ENCODE assay signal across 12 cellular contexts in genomic region chr15:87609474-87609873, GRCh38.
DNase-seq lines count a peak whose midpoint lies in the region; ATAC-seq, FAIRE-seq and TF ChIP-seq lines count a peak whose summit lies in the region.
"Had no signal": no experiment of that assay in that cellular context is flagged by ENCODE, and none has a peak within 500 bp of the region (broad histone marks: within the 10 kb centered on the region; RNA-seq: fewer than 3 reads in every experiment).

No MANE protein-coding gene starts in this region.

- H3K4me1 ChIP-seq in kidney (ENCODE audit: control insufficient read depth in 1 of 2, insufficient read depth in 1 of 2, low read depth in 1 of 2, low read length in 2 of 2) (no peaks in the 10 kb centered on the region), prostate gland (replicated peaks) (no peaks in the 10 kb centered on the region)

- no peak for FAIRE-seq in bronchial epithelial cell (lab: Jason Lieb, UNC)
- no peak for FAIRE-seq in kidney (lab: Jason Lieb, UNC)

- in situ Hi-C loops in ACHN (cut with HindIII; ENCODE audit: low pct_ligation_motif_present, low pct_unique_long_range_greater_than_20kb, low sequenced_read_pairs) = no loop called here

- TF ChIP-seq POLR2A in prostate gland (IDR thresholded peaks at IDR 0.05) = no peak

- H3K9me3 ChIP-seq in MG63 = no peaks in the 10 kb centered on the region
- no peaks in the 10 kb centered on the region for H3K9me3 ChIP-seq in kidney (ENCODE audit: control insufficient read depth in 1 of 2, low read length in 2 of 2)
- H3K9me3 ChIP-seq in prostate gland = no peaks in the 10 kb centered on the region

- no peak for ATAC-seq in GM18520 (IDR thresholded peaks at IDR 0.05; ENCODE audit: unreplicated experiment)
- ATAC-seq: stimulated activated naive CD8-positive, alpha-beta T cell treated with anti-CD3 and anti-CD28 coated beads, Interleukin-15, amount 100 ng/mL, for 72 hours had no signal

- no peaks in the 10 kb centered on the region for H3K36me3 ChIP-seq in MG63
- no peaks in the 10 kb centered on the region for H3K36me3 ChIP-seq in bronchial epithelial cell (ENCODE audit: control insufficient read depth, insufficient read depth, low read length)
- H3K36me3 ChIP-seq in kidney (ENCODE audit: control insufficient read depth in 1 of 2, insufficient read depth in 2 of 2, low read length in 2 of 2) = no peaks in the 10 kb centered on the region
- no peaks in the 10 kb centered on the region for H3K36me3 ChIP-seq in prostate gland

- intact Hi-C loops in kidney (cut with DNase I) (no loop called here), prostate gland (cut with DNase I) (no loop called here)

- H3K4me3 ChIP-seq in MG63 (no peak overlapping the region), bronchial epithelial cell (ENCODE audit: low read depth, low read length) (no peak overlapping the region), kidney (ENCODE audit: low read length in 2 of 2) (no peak overlapping the region), prostate gland (no peak overlapping the region)

- DNase-seq in ACHN = peak; percentile 75
- peak; percentile 79 for DNase-seq in MG63
- peak; percentile 2 for DNase-seq in bronchial epithelial cell (ENCODE audit: low read depth)
- DNase-seq in kidney glomerular epithelial cell (lab: John Stamatoyannopoulos, UW) = peak; percentile 14
- no peak for DNase-seq in kidney
- no peak for DNase-seq in prostate gland (ENCODE audit: low spot score)
- DNase-seq in cerebellar nuclear complex (lab: John Stamatoyannopoulos, UW) = no peak
- DNase-seq: activated CD4-positive, CD25-positive, alpha-beta regulatory T cell treated with anti-CD3 and anti-CD28 coated beads, Interleukin-2, amount 50 U/mL, for 72 hours; activated gamma-delta T cell treated with Interleukin-2 at 50 U/mL for 16 hours; stimulated activated naive CD8-positive, alpha-beta T cell treated with anti-CD3 and anti-CD28 coated beads, Interleukin-15, amount 100 ng/mL, for 72 hours had no signal

- no peaks in the 10 kb centered on the region for H3K27me3 ChIP-seq in MG63
- no peaks in the 10 kb centered on the region for H3K27me3 ChIP-seq in bronchial epithelial cell (ENCODE audit: control insufficient read depth, insufficient read depth, low read length)
- H3K27me3 ChIP-seq in prostate gland (replicated peaks; ENCODE audit: insufficient read depth) = no peaks in the 10 kb centered on the region

- no peak overlapping the region for H3K9ac ChIP-seq in kidney (ENCODE audit: low read length in 2 of 2)

- TF ChIP-seq CTCF in bronchial epithelial cell (IDR thresholded peaks at IDR 0.05; ENCODE audit: insufficient read depth, low read length, severe bottlenecking) = no peak
- TF ChIP-seq CTCF in kidney (IDR thresholded peaks at IDR 0.05; ENCODE audit: borderline replicate concordance, extremely low read depth, insufficient read depth) = no peak
- no peak for TF ChIP-seq CTCF in prostate gland (IDR thresholded peaks at IDR 0.05)

- 58% methylated on average over 1 of the region's 1 CpG for WGBS in prostate gland

- H3K27ac ChIP-seq in kidney (ENCODE audit: low read depth in 2 of 2, low read length in 2 of 2) = no peak overlapping the region
- no peak overlapping the region for H3K27ac ChIP-seq in prostate gland
- H3K27ac ChIP-seq: C4-2B had no signal

Comparison
In these comparisons a context has a peak if more than half of its experiments do, and no peak if none do; other contexts are left out.
1. DNase-seq: peak in ACHN (single experiment), MG63 (single experiment), bronchial epithelial cell (single experiment) and kidney glomerular epithelial cell (single experiment); none in kidney (single experiment), prostate gland (single experiment) and cerebellar nuclear complex (0 of 2).